Comparison of ENCODE assay signal across 15 cellular contexts in genomic region chr2:188600536-188601210, GRCh38.
A peak's percentile ranks its signal among the peaks of the same experiment; 100 is the strongest.
DNase-seq lines count a peak whose midpoint lies in the region; ATAC-seq and FAIRE-seq lines count a peak whose summit lies in the region.
"Had no signal": no experiment of that assay in that cellular context is flagged by ENCODE, and none has a peak within 500 bp of the region (broad histone marks: within the 10 kb centered on the region; RNA-seq: fewer than 3 reads in every experiment).

No MANE protein-coding gene starts in this region.

- H3K9me3 Mint-ChIP-seq in stimulated activated naive CD8-positive, alpha-beta T cell treated with anti-CD3 and anti-CD28 coated beads, Interleukin-15, amount 100 ng/mL, for 72 hours = no peaks in the 10 kb centered on the region
- H3K9me3 Mint-ChIP-seq: memory B cell had no signal

- H2AFZ ChIP-seq in GM23248 = no peak overlapping the region

- H3K4me2 ChIP-seq in GM23248 (ENCODE audit: unreplicated experiment) (no peak overlapping the region), skeletal muscle satellite cell (ENCODE audit: low read length) (peak overlapping the region; percentile 31)

- H3K9ac ChIP-seq in GM23248 (no peak overlapping the region), skeletal muscle satellite cell (ENCODE audit: low read depth, low read length) (no peak overlapping the region)

- H3K4me1 ChIP-seq in GM23248 (ENCODE audit: insufficient read depth) (0 out of 2 replicates have a peak, but pooled peaks cover 7% of the 10 kb centered on the region), skeletal muscle satellite cell (ENCODE audit: control insufficient read depth, insufficient read depth, low read length) (peaks cover 23% of the 10 kb centered on the region)
- H3K4me1 ChIP-seq: colonic mucosa had no signal

- no peak overlapping the region for H3K27ac Mint-ChIP-seq in stimulated activated naive CD8-positive, alpha-beta T cell treated with anti-CD3 and anti-CD28 coated beads, Interleukin-15, amount 100 ng/mL, for 72 hours
- H3K27ac Mint-ChIP-seq: memory B cell had no signal

- no peak for ATAC-seq in stimulated activated naive CD8-positive, alpha-beta T cell treated with anti-CD3 and anti-CD28 coated beads, Interleukin-15, amount 100 ng/mL, for 72 hours
- ATAC-seq in HG02840 (IDR thresholded peaks at IDR 0.05; ENCODE audit: low FRiP score, unreplicated experiment) (no peak), GM19324 (IDR thresholded peaks at IDR 0.05; ENCODE audit: low FRiP score, unreplicated experiment) (no peak)
- ATAC-seq: activated CD4-positive, CD25-positive, alpha-beta regulatory T cell treated with anti-CD3 and anti-CD28 coated beads, Interleukin-2, amount 50 U/mL, for 24 hours; right cardiac atrium; Right ventricle myocardium inferior had no signal

- FAIRE-seq in TTC549 (lab: Jason Lieb, UNC) = peak; percentile 41

- no peaks in the 10 kb centered on the region for H3F3A ChIP-seq in GM23248 (ENCODE audit: insufficient read depth)

- H3K4me1 Mint-ChIP-seq in stimulated activated naive CD8-positive, alpha-beta T cell treated with anti-CD3 and anti-CD28 coated beads, Interleukin-15, amount 100 ng/mL, for 72 hours = no peaks in the 10 kb centered on the region
- H3K4me1 Mint-ChIP-seq: memory B cell had no signal

- no peaks in the 10 kb centered on the region for H3K36me3 ChIP-seq in GM23248 (ENCODE audit: low read depth)
- no peaks in the 10 kb centered on the region for H3K36me3 ChIP-seq in skeletal muscle satellite cell (ENCODE audit: insufficient read depth, low read length)
- H3K36me3 ChIP-seq: colonic mucosa had no signal

- no peaks in the 10 kb centered on the region for H3K27me3 ChIP-seq in GM23248 (replicated peaks; ENCODE audit: insufficient read depth)
- H3K27me3 ChIP-seq in skeletal muscle satellite cell (ENCODE audit: control insufficient read depth, insufficient read depth, low read length) = no peaks in the 10 kb centered on the region
- H3K27me3 ChIP-seq: colonic mucosa had no signal

- H3K27me3 Mint-ChIP-seq in stimulated activated naive CD8-positive, alpha-beta T cell treated with anti-CD3 and anti-CD28 coated beads, Interleukin-15, amount 100 ng/mL, for 72 hours = no peaks in the 10 kb centered on the region
- H3K27me3 Mint-ChIP-seq: memory B cell had no signal

- H3K4me3 Mint-ChIP-seq in stimulated activated naive CD8-positive, alpha-beta T cell treated with anti-CD3 and anti-CD28 coated beads, Interleukin-15, amount 100 ng/mL, for 72 hours = no peak overlapping the region
- H3K4me3 Mint-ChIP-seq: memory B cell had no signal

- DNase-seq in GM23248 (peak; percentile 53), fibroblast of peridontal ligament (ENCODE audit: extremely low read depth) (peak; percentile 89), iPS-NIHi11 (ENCODE audit: low spot score) (no peak)
- no peak for DNase-seq in stimulated activated naive CD8-positive, alpha-beta T cell treated with anti-CD3 and anti-CD28 coated beads, Interleukin-15, amount 100 ng/mL, for 72 hours
- DNase-seq: colonic mucosa, NCI-H1417 treated with DMSO at 0.1 percent for 48 hours, right cardiac atrium had no signal

- H3K4me3 ChIP-seq in GM23248 (no peak overlapping the region), skeletal muscle satellite cell (ENCODE audit: low read length) (no peak overlapping the region)
- H3K4me3 ChIP-seq: colonic mucosa had no signal

- no peaks in the 10 kb centered on the region for H4K20me1 ChIP-seq in GM23248 (ENCODE audit: insufficient read depth)

- H3K9me3 ChIP-seq in GM23248 (ENCODE audit: low read depth) = no peaks in the 10 kb centered on the region
- no peaks in the 10 kb centered on the region for H3K9me3 ChIP-seq in skeletal muscle satellite cell (replicated peaks; ENCODE audit: low read length)
- H3K9me3 ChIP-seq: colonic mucosa had no signal

- no peak overlapping the region for H3K27ac ChIP-seq in GM23248
- H3K27ac ChIP-seq: C4-2B, colonic mucosa had no signal

- in situ Hi-C loops in GM23248 (cut with MboI) = no loop called here

- no peaks in the 10 kb centered on the region; the same call in 1 of the 2 replicates for H3K9me2 ChIP-seq in GM23248 (ENCODE audit: insufficient read depth)

- 83 to 85% methylated on average over 5 of the region's 5 CpGs for WGBS in GM23248 (ENCODE audit: low coverage in 1 of 2, low lambda C conversion rate in 2 of 2, missing lambda C conversion rate in 2 of 2), 2 experiments

- no peaks in the 10 kb centered on the region for H3K79me2 ChIP-seq in GM23248 (ENCODE audit: insufficient read depth)

Comparison
In these comparisons a context has a peak if more than half of its experiments do, and no peak if none do; other contexts are left out.
1. DNase-seq: peak in GM23248 (single experiment) and fibroblast of peridontal ligament (single experiment); none in stimulated activated naive CD8-positive, alpha-beta T cell treated with anti-CD3 and anti-CD28 coated beads, Interleukin-15, amount 100 ng/mL, for 72 hours (0 of 2) and iPS-NIHi11 (single experiment).